16 cellular contexts compared by ENCODE assay signal in the genomic region with DNA sequence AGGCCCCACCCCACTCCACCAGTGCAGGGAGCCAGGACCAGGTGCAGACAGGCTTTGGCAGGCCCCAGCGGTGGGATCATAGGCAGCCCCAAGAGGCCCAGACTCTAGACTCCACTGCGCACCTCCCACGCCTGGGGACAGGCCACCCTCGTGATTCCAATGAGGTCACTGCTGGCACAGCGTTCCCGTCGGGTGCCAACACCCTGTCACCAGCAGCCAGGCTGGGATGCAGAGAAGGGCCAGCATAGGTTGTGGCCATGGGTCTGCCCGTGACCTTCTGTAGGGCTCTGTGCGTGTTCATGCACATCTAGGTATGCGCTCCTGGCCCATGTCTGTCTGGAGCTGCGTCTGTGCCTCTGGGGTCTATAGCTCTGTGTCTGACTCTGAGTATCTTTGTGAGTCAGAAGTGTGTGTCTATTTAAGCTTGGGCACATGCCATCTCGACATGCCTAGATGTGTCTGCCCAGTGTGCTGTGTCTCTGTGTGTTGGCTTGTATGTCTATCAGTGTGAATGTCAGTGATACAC. TPM values are rescaled to one million over a fixed set of nuclear protein-coding genes. Genes with fewer than 3 reads are reported as not detected.
A peak's percentile ranks its signal among the peaks of the same experiment; 100 is the strongest.
DNase-seq lines count a peak whose midpoint lies in the region; ATAC-seq and TF ChIP-seq lines count a peak whose summit lies in the region.
"Had no signal": no experiment of that assay in that cellular context is flagged by ENCODE, and none has a peak within 500 bp of the region (broad histone marks: within the 10 kb centered on the region; RNA-seq: fewer than 3 reads in every experiment).

No MANE protein-coding gene starts in this region.

- CTCF ChIA-PET in mammary epithelial cell (lab: Charles Lee; ENCODE audit: low non-redundant PET), result interaction anchor here (0.5 to 1.0 kb wide), 3 partner anchors 13 to 1363 kb away, joined by 3 to 4 read pairs (median 3); a partner anchor contains a TSS

- H2AFZ ChIP-seq in mammary epithelial cell (ENCODE audit: low read depth, low read length), result peak overlapping the region; percentile 83

- TF ChIP-seq CTCF in mammary epithelial cell (conservative IDR thresholded peaks at IDR 0.05 in 1 of 2, IDR thresholded peaks at IDR 0.05 in 1 of 2; ENCODE audit: extremely low read depth in 1 of 2, insufficient read depth in 1 of 2, low read depth in 1 of 2, low read length in 2 of 2), result no peak
- no peak for TF ChIP-seq CTCF in left ventricle myocardium inferior (IDR thresholded peaks at IDR 0.05; ENCODE audit: borderline replicate concordance)
- no peak for TF ChIP-seq CTCF in psoas muscle (IDR thresholded peaks at IDR 0.05)
- TF ChIP-seq CTCF in GM10266 (IDR thresholded peaks at IDR 0.05; ENCODE audit: control insufficient read depth, insufficient read depth, low read depth, missing control alignments), result no peak

- H3K27ac ChIP-seq in BLaER1, result peak overlapping the region; percentile 40
- peak overlapping the region; percentile 48 for H3K27ac ChIP-seq in mammary epithelial cell (ENCODE audit: insufficient read depth, low read depth, low read length)
- H3K27ac ChIP-seq in left ventricle myocardium inferior (replicated peaks), result peak overlapping the region; percentile 81
- no peak overlapping the region for H3K27ac ChIP-seq in psoas muscle
- H3K27ac ChIP-seq: A549, thyroid gland had no signal

- WGBS in mammary epithelial cell (ENCODE audit: low coverage, missing lambda C conversion rate), result 2% methylated on average over 8 of the region's 12 CpGs
- 64 to 66% (median 66%) methylated on average over 11 to 12 of the region's 12 CpGs for WGBS in psoas muscle, 3 donors

- in situ Hi-C loops in mammary epithelial cell (cut with MboI; ENCODE audit: low sequenced_read_pairs in 2 of 2), result no loop called here

- no TSS peak for BruUV-seq in mammary epithelial cell (replicated peaks; lab: Mats Ljungman, UMichigan)

- H3K79me2 ChIP-seq in mammary epithelial cell (ENCODE audit: insufficient read depth, low read length), result no peaks in the 10 kb centered on the region

- ATAC-seq in psoas muscle, result peak; percentile 44 to 83 (median 58)
- ATAC-seq in activated CD4-positive, CD25-positive, alpha-beta regulatory T cell treated with anti-CD3 and anti-CD28 coated beads, Interleukin-2, amount 50 U/mL, for 24 hours, result no peak
- ATAC-seq: A549 had no signal

- H3K9ac ChIP-seq in BLaER1, result no peak overlapping the region
- H3K9ac ChIP-seq in mammary epithelial cell (ENCODE audit: insufficient read depth, low read length), result peak overlapping the region; percentile 25

- H3K9me3 ChIP-seq in BLaER1 (no peaks in the 10 kb centered on the region), mammary epithelial cell (replicated peaks; ENCODE audit: insufficient read depth, low read length) (no peaks in the 10 kb centered on the region), left ventricle myocardium inferior (replicated peaks) (no peaks in the 10 kb centered on the region), psoas muscle (no peaks in the 10 kb centered on the region)
- H3K9me3 ChIP-seq: A549, thyroid gland had no signal

- dilution Hi-C loops in mammary epithelial cell (cut with HindIII; ENCODE audit: low sequenced_read_pairs), result no loop called here

- no peak overlapping the region for H3K4me3 ChIP-seq in BLaER1
- H3K4me3 ChIP-seq in mammary epithelial cell (replicated peaks in 1 of 3; ENCODE audit: insufficient read depth in 1 of 3, low read depth in 2 of 3, low read length in 3 of 3), result peak overlapping the region in 1 of 3 experiments; percentile 14
- no peak overlapping the region for H3K4me3 ChIP-seq in left ventricle myocardium inferior
- no peak overlapping the region for H3K4me3 ChIP-seq in psoas muscle
- H3K4me3 ChIP-seq: A549, thyroid gland had no signal

- H4K20me1 ChIP-seq in BLaER1 (no peaks in the 10 kb centered on the region), mammary epithelial cell (ENCODE audit: insufficient read depth, low read length) (no peaks in the 10 kb centered on the region)

- peak overlapping the region; percentile 37; the same call in 1 of the 2 replicates for H3K4me2 ChIP-seq in BLaER1
- H3K4me2 ChIP-seq in mammary epithelial cell (ENCODE audit: insufficient read depth, low read depth, low read length), result peak overlapping the region; percentile 80
- H3K4me2 ChIP-seq: A549 had no signal

- H3K27me3 ChIP-seq in BLaER1 (no peaks in the 10 kb centered on the region), mammary epithelial cell (ENCODE audit: insufficient read depth, low read length) (no peaks in the 10 kb centered on the region), left ventricle myocardium inferior (ENCODE audit: low read depth) (no peaks in the 10 kb centered on the region), psoas muscle (ENCODE audit: insufficient read depth in 3 of 3, low read length in 2 of 3) (no peaks in the 10 kb centered on the region)
- H3K27me3 ChIP-seq: thyroid gland had no signal

- no peaks in the 10 kb centered on the region for H3K36me3 ChIP-seq in BLaER1
- no peaks in the 10 kb centered on the region for H3K36me3 ChIP-seq in mammary epithelial cell (ENCODE audit: insufficient read depth, low read length)
- no peaks in the 10 kb centered on the region for H3K36me3 ChIP-seq in left ventricle myocardium inferior
- H3K36me3 ChIP-seq in psoas muscle (ENCODE audit: insufficient read depth in 1 of 2, low read depth in 1 of 2), result no peaks in the 10 kb centered on the region
- H3K36me3 ChIP-seq: thyroid gland had no signal

- H3K4me1 ChIP-seq in BLaER1 (peaks cover 67% of the 10 kb centered on the region), mammary epithelial cell (ENCODE audit: insufficient read depth, low read length) (peaks cover 25% of the 10 kb centered on the region), left ventricle myocardium inferior (peaks cover 59% of the 10 kb centered on the region), psoas muscle (no peaks in the 10 kb centered on the region)
- H3K4me1 ChIP-seq: A549 had no signal

- DNase-seq in mammary epithelial cell (peak; percentile 96), left ventricle myocardium inferior (peak; percentile 80), psoas muscle (no peak), kidney glomerular epithelial cell (lab: John Stamatoyannopoulos, UW) (no peak), NCI-H524 (lab: John Stamatoyannopoulos, UW) (no peak), GM10266 (ENCODE audit: extremely low spot score) (no peak)
- DNase-seq: glutamatergic neuron, mesenchymal stem cell, MM.1S, NCI-H2171, thyroid gland had no signal

- intact Hi-C loops in mammary epithelial cell (cut with micrococcal nuclease) (loop anchor here (2.0 kb wide), 1 partner anchor 21 kb away; no protein-coding TSS in a partner anchor), left ventricle myocardium inferior (cut with micrococcal nuclease) (no loop called here), psoas muscle (cut with DNase I) (no loop called here)

RNA-seq across cellular contexts. Expression of a gene that starts 13.0 kb away (rescaled TPM):
- total RNA-seq in mammary epithelial cell (10 to 100 TPM in 1 of 2 donors, 1 to 10 TPM in 1; 4.7 to 21.3 TPM), left ventricle myocardium inferior (1.7 TPM), psoas muscle (1 to 10 TPM in 2 of 4 donors, under 1 TPM in 2; 0.37 to 1.8 (median 1.0) TPM)
- polyA plus RNA-seq in mammary epithelial cell (0.77 TPM), psoas muscle (under 1 TPM; 0.28 to 0.95 (median 0.69) TPM)
- 12.5 TPM for polyA minus RNA-seq in mammary epithelial cell
- total RNA-seq: dermis microvascular lymphatic vessel endothelial cell, H4 had no signal

Comparison
In these comparisons a context has a peak if more than half of its experiments do, and no peak if none do; other contexts are left out.
1. DNase-seq: peak in mammary epithelial cell (single experiment) and left ventricle myocardium inferior (single experiment); none in psoas muscle (0 of 2), kidney glomerular epithelial cell (single experiment), NCI-H524 (0 of 2) and GM10266 (single experiment).
2. ATAC-seq: peak in psoas muscle (4 of 4); none in activated CD4-positive, CD25-positive, alpha-beta regulatory T cell treated with anti-CD3 and anti-CD28 coated beads, Interleukin-2, amount 50 U/mL, for 24 hours (0 of 2).